Comparison of ENCODE assay signal across 8 cellular contexts in the genomic region with DNA sequence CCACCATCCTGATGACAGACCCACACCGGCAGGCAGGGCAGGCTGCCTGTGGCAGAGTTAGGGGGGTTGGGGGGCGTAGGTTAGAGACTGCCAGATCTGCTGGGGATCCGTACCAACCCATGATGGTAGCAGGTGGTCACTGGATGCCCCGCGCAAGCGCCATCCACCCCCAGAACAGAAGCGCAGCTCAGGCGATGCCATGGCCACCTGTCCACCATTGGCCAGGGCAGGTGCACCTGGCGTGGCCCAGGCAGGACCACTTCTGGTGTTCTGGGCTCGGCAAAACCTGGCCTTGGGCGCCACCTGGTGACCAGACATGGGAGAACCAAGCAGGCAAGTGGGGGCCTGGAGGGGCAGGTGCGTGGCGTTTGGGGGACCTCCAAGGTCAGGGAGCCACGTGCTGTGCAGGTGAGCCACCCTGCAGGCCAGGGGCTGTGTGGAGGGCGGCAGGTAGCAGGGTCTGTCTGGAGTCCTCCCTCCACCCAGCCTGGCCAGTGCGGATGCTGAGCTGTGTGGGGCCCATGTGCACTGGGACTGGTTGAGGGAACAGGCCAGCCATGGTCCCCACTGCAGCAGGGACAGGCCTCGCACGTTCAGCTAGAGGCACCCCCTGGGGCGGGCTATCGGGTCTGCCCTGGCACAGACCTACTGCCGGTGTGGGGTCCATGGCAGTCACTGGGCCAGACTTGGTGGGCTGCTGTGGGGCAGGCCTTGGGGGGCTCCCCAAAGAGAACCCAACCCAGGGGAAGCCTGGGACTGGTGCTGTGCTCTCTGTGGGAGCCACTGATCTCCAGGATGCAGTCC. TPM values are rescaled to one million over a fixed set of nuclear protein-coding genes. Genes with fewer than 3 reads are reported as not detected.
DNase-seq lines count a peak whose midpoint lies in the region; ATAC-seq and TF ChIP-seq lines count a peak whose summit lies in the region.

No MANE protein-coding gene starts in this region.

- H3K36me3 ChIP-seq in SK-N-SH (replicated peaks in 1 of 2; ENCODE audit: control insufficient read depth in 1 of 2, insufficient read depth in 2 of 2, low read length in 1 of 2), result no peaks in the 10 kb centered on the region

- no peaks in the 10 kb centered on the region for H3K9me2 ChIP-seq in SK-N-SH

- peak; percentile 91 for TF ChIP-seq RAD21 in SK-N-SH (IDR thresholded peaks at IDR 0.05; ENCODE audit: low read length)

- intact Hi-C loops in cardiac septum (cut with DNase I), result loop anchor here (2.0 kb wide), 1 partner anchor 28 kb away; no protein-coding TSS in a partner anchor

- peak; percentile 91 for TF ChIP-seq CTCF in SK-N-SH (IDR thresholded peaks at IDR 0.05)
- TF ChIP-seq CTCF in retinal pigment epithelial cell (conservative IDR thresholded peaks at IDR 0.05; ENCODE audit: low read depth, low read length), result peak; percentile 79

- H3K9ac ChIP-seq in SK-N-SH, result no peak overlapping the region

- H3K79me2 ChIP-seq in SK-N-SH (ENCODE audit: insufficient read depth), result peaks cover 15% of the 10 kb centered on the region

- POLR2A ChIA-PET in SK-N-SH (lab: Yijun Ruan, JAX), result interaction anchor here (1.0 to 1.2 kb wide), 2 partner anchors 25 to 28 kb away, joined by 3 to 4 read pairs; partner anchors contain the start of gene CKB

- H3K4me3 ChIP-seq in SK-N-SH (ENCODE audit: low read depth in 2 of 2, low read length in 1 of 2) (peak overlapping the region in 1 of 2 experiments; percentile 50; a peak in 1 of 4 replicates), retinal pigment epithelial cell (ENCODE audit: low read length) (no peak overlapping the region)

- CTCF ChIA-PET in SK-N-SH (lab: Yijun Ruan, JAX), result interaction anchor here (0.6 to 11.6 kb wide), 26 partner anchors 8 to 409 kb away, joined by 3 to 194 read pairs (median 4); partner anchors contain the start of genes BAG5, CKB and TRMT61A

- TF ChIP-seq EP300 in SK-N-SH (IDR thresholded peaks at IDR 0.05; ENCODE audit: borderline replicate concordance in 1 of 2, low read depth in 1 of 2, low read length in 1 of 2), result no peak

- ATAC-seq in HG03469 (IDR thresholded peaks at IDR 0.05; ENCODE audit: unreplicated experiment), result no peak
- no peak for ATAC-seq in HG03159 (IDR thresholded peaks at IDR 0.05; ENCODE audit: unreplicated experiment)

- 16% methylated on average over 5 of the region's 21 CpGs for WGBS in SK-N-SH (ENCODE audit: low lambda C conversion rate)

- H4K20me1 ChIP-seq in SK-N-SH (ENCODE audit: insufficient read depth), result peaks cover 17% of the 10 kb centered on the region

- H3K4me1 ChIP-seq in SK-N-SH (ENCODE audit: control insufficient read depth in 1 of 2, insufficient read depth in 2 of 2, low read depth in 1 of 2, low read length in 1 of 2), result peaks cover 7 to 25% of the 10 kb centered on the region in 2 experiments; a peak in 3 of 4 replicates

- peaks cover 5% of the 10 kb centered on the region for H3F3A ChIP-seq in SK-N-SH (replicated peaks; ENCODE audit: insufficient read depth)

- H3K27me3 ChIP-seq in SK-N-SH (ENCODE audit: insufficient read depth), result no peaks in the 10 kb centered on the region

- DNase-seq in EL, result peak; percentile 48
- DNase-seq in LHCN-M2 (ENCODE audit: low read depth), result peak; percentile 48
- peak; percentile 94 for DNase-seq in SK-N-SH
- DNase-seq in activated naive CD4-positive, alpha-beta T cell treated with anti-CD3 and anti-CD28 coated beads, Interleukin-2, amount 50 U/mL, for 16 hours, result peak; percentile 79
- peak; percentile 90 for DNase-seq in cardiac septum (ENCODE audit: low spot score)
- no peak for DNase-seq in retinal pigment epithelial cell (ENCODE audit: low read depth)

- H2AFZ ChIP-seq in SK-N-SH (ENCODE audit: low read depth), result no peak overlapping the region

- no peaks in the 10 kb centered on the region for H3K9me3 ChIP-seq in SK-N-SH

- H3K27ac ChIP-seq in SK-N-SH (ENCODE audit: low read depth in 2 of 2, low read length in 1 of 2), result no peak overlapping the region

- no peak overlapping the region for H3K4me2 ChIP-seq in SK-N-SH

TF ChIP-seq in SK-N-SH, 30 proteins besides CTCF, POLR2A, EP300 and RAD21:
- no peak for TF ChIP-seq GABPA (IDR thresholded peaks at IDR 0.05; ENCODE audit: low read depth)
- TF ChIP-seq CHD2 (IDR thresholded peaks at IDR 0.05; ENCODE audit: low read length, partially characterized antibody), result no peak
- peak; percentile 80 for TF ChIP-seq SMC3 (IDR thresholded peaks at IDR 0.05; ENCODE audit: low read depth, low read length)

RNA-seq across cellular contexts. Expression of gene BAG5, which starts 15.6 kb away (rescaled TPM):
- total RNA-seq in LHCN-M2 (2014; rRNA removed), result 33.0 and 33.8 TPM in 2 replicates
- polyA plus RNA-seq in LHCN-M2 (2012), result 10.6 TPM
- 5.2 and 5.9 TPM in 2 replicates for polyA plus RNA-seq in SK-N-SH (2012; rRNA removed)
- 7.9 and 8.3 TPM in 2 replicates for polyA plus RNA-seq in SK-N-SH (2012; cell fraction: cytosol; rRNA removed)
- 3.4 and 5.4 TPM in 2 replicates for polyA plus RNA-seq in SK-N-SH (2012; cell fraction: nucleus; rRNA removed)
- 20.1 TPM for total RNA-seq in cardiac septum

RNA-seq across cellular contexts. Expression of gene COA8, which starts 15.9 kb away (rescaled TPM):
- 43.7 and 59.7 TPM in 2 replicates for total RNA-seq in LHCN-M2 (2014; rRNA removed)
- polyA plus RNA-seq in LHCN-M2 (2012), result 53.2 TPM
- 25.2 and 25.4 TPM in 2 replicates for polyA plus RNA-seq in SK-N-SH (2012; rRNA removed)
- polyA plus RNA-seq in SK-N-SH (2012; cell fraction: cytosol; rRNA removed), result 29.8 and 31.6 TPM in 2 replicates
- 4.9 and 8.9 TPM in 2 replicates for polyA plus RNA-seq in SK-N-SH (2012; cell fraction: nucleus; rRNA removed)
- total RNA-seq in cardiac septum, result 43.8 TPM

RNA-seq across cellular contexts. Expression of gene TRMT61A, which starts 17.9 kb away (rescaled TPM):
- 20.3 and 21.6 TPM in 2 replicates for total RNA-seq in LHCN-M2 (2014; rRNA removed)
- polyA plus RNA-seq in LHCN-M2 (2012), result 13.0 TPM
- polyA plus RNA-seq in SK-N-SH (2012; rRNA removed), result 15.8 and 18.1 TPM in 2 replicates
- 6.9 and 12.1 TPM in 2 replicates for polyA plus RNA-seq in SK-N-SH (2012; cell fraction: cytosol; rRNA removed)
- 32.9 and 37.6 TPM in 2 replicates for polyA plus RNA-seq in SK-N-SH (2012; cell fraction: nucleus; rRNA removed)
- total RNA-seq in cardiac septum, result 5.2 TPM

RNA-seq across cellular contexts. Expression of gene CKB, which starts 24.2 kb away (rescaled TPM):
- total RNA-seq in LHCN-M2 (2014; rRNA removed), result 17.7 and 46.7 TPM in 2 replicates
- 113 TPM for polyA plus RNA-seq in LHCN-M2 (2012)
- polyA plus RNA-seq in SK-N-SH (2012; rRNA removed), result 47.6 and 53.0 TPM in 2 replicates
- polyA plus RNA-seq in SK-N-SH (2012; cell fraction: cytosol; rRNA removed), result 24.1 and 41.5 TPM in 2 replicates
- polyA plus RNA-seq in SK-N-SH (2012; cell fraction: nucleus; rRNA removed), result 111 and 208 TPM in 2 replicates
- 327 TPM for total RNA-seq in cardiac septum
